Comparison of ENCODE assay signal across 1 cellular context in the genomic region with DNA sequence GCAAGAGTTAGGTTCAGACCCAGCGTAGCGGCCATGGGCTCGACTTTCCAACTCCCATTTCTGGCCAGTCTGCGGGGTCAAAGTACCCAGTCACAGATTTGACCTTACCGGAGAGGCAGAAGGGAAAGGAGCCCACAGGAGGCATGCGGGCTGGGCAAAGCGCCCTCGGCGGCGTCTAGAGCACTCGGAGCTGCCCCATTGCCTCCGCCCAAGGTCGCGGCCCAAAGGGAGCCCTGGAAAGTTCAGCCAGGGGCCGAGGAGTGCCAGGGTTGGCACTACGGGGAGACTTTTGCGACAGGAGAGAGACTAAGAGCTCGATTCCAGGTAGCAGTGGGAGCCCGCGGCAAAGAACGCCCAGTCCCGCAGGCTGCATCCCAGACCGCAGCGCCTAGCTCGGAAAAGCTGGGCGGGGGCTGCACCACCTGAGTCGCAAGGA.
TF ChIP-seq lines count a peak whose summit lies in the region.

No MANE protein-coding gene starts in this region.

TF ChIP-seq in H1, 55 proteins besides CTCF, POLR2A, EP300 and RAD21 (continued from another document):
- TF ChIP-seq, protein P1, sequence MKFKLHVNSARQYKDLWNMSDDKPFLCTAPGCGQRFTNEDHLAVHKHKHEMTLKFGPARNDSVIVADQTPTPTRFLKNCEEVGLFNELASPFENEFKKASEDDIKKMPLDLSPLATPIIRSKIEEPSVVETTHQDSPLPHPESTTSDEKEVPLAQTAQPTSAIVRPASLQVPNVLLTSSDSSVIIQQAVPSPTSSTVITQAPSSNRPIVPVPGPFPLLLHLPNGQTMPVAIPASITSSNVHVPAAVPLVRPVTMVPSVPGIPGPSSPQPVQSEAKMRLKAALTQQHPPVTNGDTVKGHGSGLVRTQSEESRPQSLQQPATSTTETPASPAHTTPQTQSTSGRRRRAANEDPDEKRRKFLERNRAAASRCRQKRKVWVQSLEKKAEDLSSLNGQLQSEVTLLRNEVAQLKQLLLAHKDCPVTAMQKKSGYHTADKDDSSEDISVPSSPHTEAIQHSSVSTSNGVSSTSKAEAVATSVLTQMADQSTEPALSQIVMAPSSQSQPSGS (IDR thresholded peaks at IDR 0.05; ENCODE audit: low read length) = no peak
- TF ChIP-seq, protein P2, sequence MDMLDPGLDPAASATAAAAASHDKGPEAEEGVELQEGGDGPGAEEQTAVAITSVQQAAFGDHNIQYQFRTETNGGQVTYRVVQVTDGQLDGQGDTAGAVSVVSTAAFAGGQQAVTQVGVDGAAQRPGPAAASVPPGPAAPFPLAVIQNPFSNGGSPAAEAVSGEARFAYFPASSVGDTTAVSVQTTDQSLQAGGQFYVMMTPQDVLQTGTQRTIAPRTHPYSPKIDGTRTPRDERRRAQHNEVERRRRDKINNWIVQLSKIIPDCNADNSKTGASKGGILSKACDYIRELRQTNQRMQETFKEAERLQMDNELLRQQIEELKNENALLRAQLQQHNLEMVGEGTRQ (IDR thresholded peaks at IDR 0.05; ENCODE audit: low read length) = no peak
- no peak for TF ChIP-seq BACH1 (IDR thresholded peaks at IDR 0.05; ENCODE audit: low read length)
- TF ChIP-seq HDAC2 (IDR thresholded peaks at IDR 0.05; ENCODE audit: borderline replicate concordance in 1 of 2, low read depth in 2 of 2, low read length in 2 of 2) = no peak
- TF ChIP-seq FOSL1 (IDR thresholded peaks at IDR 0.05; ENCODE audit: insufficient read depth, low read depth, low read length) = no peak
- TF ChIP-seq SRF (IDR thresholded peaks at IDR 0.05; ENCODE audit: low read depth, low read length) = no peak
- TF ChIP-seq, protein P3, sequence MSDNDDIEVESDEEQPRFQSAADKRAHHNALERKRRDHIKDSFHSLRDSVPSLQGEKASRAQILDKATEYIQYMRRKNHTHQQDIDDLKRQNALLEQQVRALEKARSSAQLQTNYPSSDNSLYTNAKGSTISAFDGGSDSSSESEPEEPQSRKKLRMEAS (IDR thresholded peaks at IDR 0.05) = no peak
- no peak for TF ChIP-seq CHD2 (IDR thresholded peaks at IDR 0.05; ENCODE audit: low read length)
- no peak for TF ChIP-seq HDAC6 (IDR thresholded peaks at IDR 0.05; ENCODE audit: low read depth, low read length)
